ENCODE assay signal across 12 cellular contexts in genomic region chrX:71195959-71196727, GRCh38. TPM values are rescaled to one million over a fixed set of nuclear protein-coding genes. Genes with fewer than 3 reads are reported as not detected.
DNase-seq lines count a peak whose midpoint lies in the region; ATAC-seq and TF ChIP-seq lines count a peak whose summit lies in the region.
"Had no signal": no experiment of that assay in that cellular context is flagged by ENCODE, and none has a peak within 500 bp of the region (broad histone marks: within the 10 kb centered on the region; RNA-seq: fewer than 3 reads in every experiment).

No MANE protein-coding gene starts in this region.

- H3K27ac Mint-ChIP-seq in naive thymus-derived CD4-positive, alpha-beta T cell: peak overlapping the region; percentile 80 to 97 (median 91)
- no peak overlapping the region for H3K27ac Mint-ChIP-seq in Caco-2 (ENCODE audit: unreplicated experiment)

- peaks cover 0 to 1% (median 0%) of the 10 kb centered on the region in 11 donors for H3K9me3 Mint-ChIP-seq in naive thymus-derived CD4-positive, alpha-beta T cell
- H3K9me3 Mint-ChIP-seq in Caco-2 (ENCODE audit: unreplicated experiment): no peaks in the 10 kb centered on the region

- peak overlapping the region; percentile 42 for H3K4me3 ChIP-seq in naive thymus-derived CD4-positive, alpha-beta T cell (ENCODE audit: low read length)
- H3K4me3 ChIP-seq in Caco-2 (ENCODE audit: low read depth, low read length): no peak overlapping the region

- intact Hi-C loops in naive thymus-derived CD4-positive, alpha-beta T cell (cut with micrococcal nuclease): loop anchor here (1.0 to 5.0 kb wide), 4 partner anchors 14 to 171 kb away; partner anchors contain the start of genes ZMYM3 (in 2 of the 2), NONO (in 1 of the 2) and TAF1 (in 1 of the 2)
- intact Hi-C loops in Caco-2 (cut with micrococcal nuclease; ENCODE audit: unreplicated experiment): no loop called here

- H3K4me1 Mint-ChIP-seq in naive thymus-derived CD4-positive, alpha-beta T cell: peaks cover 21 to 45% (median 34%) of the 10 kb centered on the region in 7 donors
- peaks cover 36% of the 10 kb centered on the region for H3K4me1 Mint-ChIP-seq in Caco-2 (ENCODE audit: low read depth, unreplicated experiment)

- no peaks in the 10 kb centered on the region for H3K36me3 ChIP-seq in naive thymus-derived CD4-positive, alpha-beta T cell (ENCODE audit: control insufficient read depth in 2 of 3, insufficient read depth in 3 of 3, low read length in 3 of 3)
- no peaks in the 10 kb centered on the region for H3K36me3 ChIP-seq in Caco-2 (ENCODE audit: control insufficient read depth, insufficient read depth, low read length)

- CTCF ChIA-PET in naive thymus-derived CD4-positive, alpha-beta T cell (lab: Charles Lee): interaction anchor here (1.6 kb wide), 1 partner anchor 14 kb away, joined by 5 read pairs; no protein-coding TSS in a partner anchor
- CTCF ChIA-PET in Caco-2 (lab: Charles Lee): no interaction called here

- no peaks in the 10 kb centered on the region for H3K27me3 Mint-ChIP-seq in naive thymus-derived CD4-positive, alpha-beta T cell
- no peaks in the 10 kb centered on the region for H3K27me3 Mint-ChIP-seq in Caco-2 (ENCODE audit: insufficient read depth, unreplicated experiment)

- no peaks in the 10 kb centered on the region for H3K27me3 ChIP-seq in naive thymus-derived CD4-positive, alpha-beta T cell (ENCODE audit: control insufficient read depth in 2 of 2, insufficient read depth in 2 of 2, low read length in 2 of 2)
- no peaks in the 10 kb centered on the region for H3K27me3 ChIP-seq in Caco-2 (replicated peaks; ENCODE audit: control insufficient read depth, insufficient read depth, low read length)

- BruUV-seq in Caco-2 (replicated peaks; lab: Mats Ljungman, UMichigan): no TSS peak

- TF ChIP-seq CTCF in Caco-2 (IDR thresholded peaks at IDR 0.05; ENCODE audit: insufficient read depth in 1 of 2, low read depth in 1 of 2, low read length in 1 of 2, severe bottlenecking in 1 of 2, unreplicated experiment in 1 of 2): no peak

- peak; percentile 54 for ATAC-seq in GM21786 (IDR thresholded peaks at IDR 0.05; ENCODE audit: unreplicated experiment)
- peak; percentile 63 for ATAC-seq in naive thymus-derived CD4-positive, alpha-beta T cell

- H3K4me1 ChIP-seq in naive thymus-derived CD4-positive, alpha-beta T cell (ENCODE audit: control insufficient read depth in 2 of 2, insufficient read depth in 2 of 2, low read length in 2 of 2): peaks cover 4% of the 10 kb centered on the region in 2 donors
- H3K4me1 ChIP-seq in Caco-2: no peaks in the 10 kb centered on the region; the same call in 1 of the 2 replicates

- H3K4me3 Mint-ChIP-seq in naive thymus-derived CD4-positive, alpha-beta T cell: peak overlapping the region; percentile 79 to 97 (median 89)
- no peak overlapping the region for H3K4me3 Mint-ChIP-seq in Caco-2 (ENCODE audit: unreplicated experiment)

- H3K36me3 Mint-ChIP-seq in naive thymus-derived CD4-positive, alpha-beta T cell: peaks cover 0 to 19% (median 1%) of the 10 kb centered on the region in 5 donors
- no peaks in the 10 kb centered on the region for H3K36me3 Mint-ChIP-seq in Caco-2 (ENCODE audit: insufficient read depth, unreplicated experiment)

- POLR2A ChIA-PET in naive thymus-derived CD4-positive, alpha-beta T cell (lab: Charles Lee): interaction anchor here (1.0 to 3.9 kb wide), 6 partner anchors 11 to 170 kb away, joined by 3 to 50 read pairs (median 6); partner anchors contain the start of genes NONO, SNX12, TAF1 and ZMYM3
- POLR2A ChIA-PET in Caco-2 (lab: Charles Lee): no interaction called here

- H3K9me3 ChIP-seq in naive thymus-derived CD4-positive, alpha-beta T cell (ENCODE audit: control insufficient read depth in 2 of 3, low read length in 3 of 3): no peaks in the 10 kb centered on the region
- no peaks in the 10 kb centered on the region for H3K9me3 ChIP-seq in Caco-2

- peak; percentile 2 for DNase-seq in NK-92 treated with Interleukin-12 subunit alpha and Interleukin-12 subunit beta, amount 100 ng/mL, for 24 hours (lab: John Stamatoyannopoulos, UW)
- DNase-seq in NK-92 (lab: John Stamatoyannopoulos, UW; ENCODE audit: unreplicated experiment) (no peak), RPMI7951 (ENCODE audit: low read depth) (peak; percentile 5), Caco-2 (no peak), dermis blood vessel endothelial cell (no peak), NCI-H1048 (lab: John Stamatoyannopoulos, UW) (no peak)
- peak in 6 of 9 donors; percentile 32 to 42 (median 35) for DNase-seq in naive thymus-derived CD4-positive, alpha-beta T cell
- DNase-seq: effector CD4-positive, alpha-beta T cell; mesenchymal stem cell had no signal

- H3K27ac ChIP-seq in naive thymus-derived CD4-positive, alpha-beta T cell (ENCODE audit: low read depth, low read length): peak overlapping the region; percentile 57
- H3K27ac ChIP-seq: KMS-11 had no signal

RNA-seq across cellular contexts. Expression of gene GJB1, which starts 26.9 kb away (rescaled TPM):
- total RNA-seq in RPMI7951 (2014; rRNA removed; shearing (Covaris generic)): not detected in 2 replicates
- not detected for total RNA-seq in naive thymus-derived CD4-positive, alpha-beta T cell
- polyA plus RNA-seq in naive thymus-derived CD4-positive, alpha-beta T cell: not detected
- 35.7 and 37.6 TPM in 2 replicates for total RNA-seq in Caco-2 (2022)
- total RNA-seq in dermis blood vessel endothelial cell: not detected in 2 replicates
- total RNA-seq: A172 had no signal

RNA-seq across cellular contexts. Expression of gene NLGN3, which starts 51.5 kb away (rescaled TPM):
- total RNA-seq in RPMI7951 (2014; rRNA removed; shearing (Covaris generic)): under 0.01 and 0.10 TPM in 2 replicates
- 1 to 10 TPM; 2.3 to 4.6 (median 3.0) TPM for total RNA-seq in naive thymus-derived CD4-positive, alpha-beta T cell
- under 1 TPM; 0.09 to 0.24 TPM for polyA plus RNA-seq in naive thymus-derived CD4-positive, alpha-beta T cell
- 0.61 and 0.67 TPM in 2 replicates for total RNA-seq in Caco-2 (2022)
- total RNA-seq in dermis blood vessel endothelial cell: under 0.01 and 0.09 TPM in 2 replicates

RNA-seq across cellular contexts. Expression of gene ZMYM3, which starts 57.8 kb away (rescaled TPM):
- 19.7 and 23.2 TPM in 2 replicates for total RNA-seq in RPMI7951 (2014; rRNA removed; shearing (Covaris generic))
- 10 to 100 TPM; 21.2 to 34.1 (median 21.6) TPM for total RNA-seq in naive thymus-derived CD4-positive, alpha-beta T cell
- 1 to 10 TPM; 6.7 to 7.8 TPM for polyA plus RNA-seq in naive thymus-derived CD4-positive, alpha-beta T cell
- total RNA-seq in Caco-2 (2022) (51.9 and 55.1 TPM in 2 replicates), dermis blood vessel endothelial cell (13.8 and 25.9 TPM in 2 replicates)

Comparison
In these comparisons a context has a peak if more than half of its experiments do, and no peak if none do; other contexts are left out.
1. DNase-seq: peak in NK-92 treated with Interleukin-12 subunit alpha and Interleukin-12 subunit beta, amount 100 ng/mL, for 24 hours (single experiment), RPMI7951 (single experiment) and naive thymus-derived CD4-positive, alpha-beta T cell (6 of 9); none in NK-92 (single experiment), Caco-2 (0 of 2), dermis blood vessel endothelial cell (single experiment) and NCI-H1048 (single experiment).
2. RNA of gene GJB1, which starts 26.9 kb away (total RNA-seq): 35.7 to 37.6 TPM in Caco-2; not detected in RPMI7951, not detected in naive thymus-derived CD4-positive, alpha-beta T cell and not detected in dermis blood vessel endothelial cell; every median in the first group is over 10 times any median in the second.